8 cellular contexts compared by ENCODE assay signal in genomic region chr1:247110627-247111258, GRCh38. TPM values are rescaled to one million over a fixed set of nuclear protein-coding genes. Genes with fewer than 3 reads are reported as not detected.
DNase-seq lines count a peak whose midpoint lies in the region; ATAC-seq and TF ChIP-seq lines count a peak whose summit lies in the region.

No MANE protein-coding gene starts in this region.

- TF ChIP-seq EP300 in esophagus muscularis mucosa (IDR thresholded peaks at IDR 0.05): no peak

- H3K27ac Mint-ChIP-seq in WTC11 (no peak overlapping the region), osteocyte (ENCODE audit: unreplicated experiment) (peak overlapping the region; percentile 8)

- H3K4me1 Mint-ChIP-seq in WTC11 (peaks cover 21% of the 10 kb centered on the region), osteocyte (ENCODE audit: unreplicated experiment) (peaks cover 10% of the 10 kb centered on the region)

- no peaks in the 10 kb centered on the region for H3K27me3 ChIP-seq in esophagus muscularis mucosa

- WGBS in esophagus muscularis mucosa: 13% methylated on average over 26 of the region's 30 CpGs

- H3K9me3 Mint-ChIP-seq in WTC11 (no peaks in the 10 kb centered on the region), osteocyte (ENCODE audit: unreplicated experiment) (peaks cover 7% of the 10 kb centered on the region)

- no peak for DNase-seq in WTC11 (ENCODE audit: low spot score)
- peak; percentile 83 for DNase-seq in esophagus muscularis mucosa (ENCODE audit: extremely low spot score)
- peak; percentile 46 for DNase-seq in osteocyte (ENCODE audit: extremely low spot score, unreplicated experiment)
- no peak for DNase-seq in GM10248 (ENCODE audit: extremely low spot score)
- DNase-seq in glomerular visceral epithelial cell (ENCODE audit: extremely low spot score): no peak

- TF ChIP-seq CTCF in WTC11 (IDR thresholded peaks at IDR 0.05): no peak
- TF ChIP-seq CTCF in esophagus muscularis mucosa (IDR thresholded peaks at IDR 0.05): no peak
- TF ChIP-seq CTCF in osteocyte (IDR thresholded peaks at IDR 0.05): no peak
- TF ChIP-seq CTCF in GM10248 (IDR thresholded peaks at IDR 0.05; ENCODE audit: control extremely low read depth, extremely low read depth, low read depth, missing control alignments): no peak

- CTCF ChIA-PET in WTC11 (lab: Charles Lee): interaction anchor here (0.7 to 1.5 kb wide), 2 partner anchors 8 to 36 kb away, joined by 3 to 6 read pairs; no protein-coding TSS in a partner anchor
- CTCF ChIA-PET in GM10248 (lab: Yijun Ruan, JAX): interaction anchor here (1.4 kb wide), 1 partner anchor 32 kb away, joined by 4 read pairs; the partner anchor contains the start of gene ZNF670

- peak overlapping the region; percentile 72 to 97 (median 86) for H3K4me3 ChIP-seq in esophagus muscularis mucosa

- POLR2A ChIA-PET in WTC11 (lab: Charles Lee): interaction anchor here (0.7 kb wide), 1 partner anchor 200 kb away, joined by 3 read pairs; no protein-coding TSS in a partner anchor
- POLR2A ChIA-PET in GM10248 (lab: Yijun Ruan, JAX): no interaction called here

- intact Hi-C loops in esophagus muscularis mucosa (cut with DNase I): loop anchor here (5.0 kb wide), 2 partner anchors 33 to 62 kb away; partner anchors contain the start of genes ZNF124 and ZNF670

- no peaks in the 10 kb centered on the region for H3K36me3 Mint-ChIP-seq in WTC11
- no peaks in the 10 kb centered on the region for H3K36me3 Mint-ChIP-seq in osteocyte (ENCODE audit: unreplicated experiment)

- ATAC-seq in WTC11 (peak; percentile 7), GM18867 (IDR thresholded peaks at IDR 0.05; ENCODE audit: unreplicated experiment) (no peak), HG02571 (IDR thresholded peaks at IDR 0.05; ENCODE audit: unreplicated experiment) (no peak)

- peak overlapping the region; percentile 77 for H3K9ac ChIP-seq in ES-I3 (ENCODE audit: low read depth, low read length)

- H3K36me3 ChIP-seq in ES-I3 (ENCODE audit: insufficient read depth, low read length): no peaks in the 10 kb centered on the region
- H3K36me3 ChIP-seq in esophagus muscularis mucosa: no peaks in the 10 kb centered on the region

- peak overlapping the region; percentile 89 to 95 (median 92) for H3K27ac ChIP-seq in esophagus muscularis mucosa (replicated peaks in 1 of 4)

- H3K4me1 ChIP-seq in ES-I3 (ENCODE audit: insufficient read depth, low read length) (peaks cover 8% of the 10 kb centered on the region; the same call in 1 of the 2 replicates), esophagus muscularis mucosa (peaks cover 12 to 26% (median 22%) of the 10 kb centered on the region in 4 donors)

- no peak for TF ChIP-seq POLR2A in esophagus muscularis mucosa (IDR thresholded peaks at IDR 0.05; ENCODE audit: low read depth)

- peak overlapping the region; percentile 78 for H3K4me3 Mint-ChIP-seq in WTC11
- peak overlapping the region; percentile 73 for H3K4me3 Mint-ChIP-seq in osteocyte (ENCODE audit: unreplicated experiment)

- H3K9me3 ChIP-seq in ES-I3 (ENCODE audit: control insufficient read depth, insufficient read depth, low read length) (no peaks in the 10 kb centered on the region), esophagus muscularis mucosa (no peaks in the 10 kb centered on the region)

- peaks cover 58% of the 10 kb centered on the region for H3K27me3 Mint-ChIP-seq in WTC11 (ENCODE audit: low read depth)
- no peaks in the 10 kb centered on the region for H3K27me3 Mint-ChIP-seq in osteocyte (ENCODE audit: unreplicated experiment)

TF ChIP-seq in WTC11, 78 proteins besides CTCF, POLR2A, EP300 and RAD21:
- TF ChIP-seq PREB (CRISPR knock-in tag; IDR thresholded peaks at IDR 0.05; ENCODE audit: borderline replicate concordance) (no peak), TP53 (CRISPR knock-in tag; IDR thresholded peaks at IDR 0.05) (no peak), ZNF121 (CRISPR knock-in tag; IDR thresholded peaks at IDR 0.05) (no peak), TEAD1 (CRISPR knock-in tag; IDR thresholded peaks at IDR 0.05) (no peak)

RNA-seq across cellular contexts. Expression of gene ZNF669, which starts 6.6 kb away (rescaled TPM):
- total RNA-seq in WTC11 (2021) (15.2 to 18.3 TPM (median 16.6 TPM) in 3 replicates), esophagus muscularis mucosa (1 to 10 TPM; 4.8 to 6.2 (median 5.9) TPM), osteocyte (10.0 and 11.4 TPM in 2 replicates)

RNA-seq across cellular contexts. Expression of gene ZNF670, which starts 32.1 kb away (rescaled TPM):
- total RNA-seq in WTC11 (2021) (11.1 to 12.7 TPM (median 12.7 TPM) in 3 replicates), esophagus muscularis mucosa (1 to 10 TPM; 2.1 to 4.0 (median 2.3) TPM), osteocyte (3.3 TPM in 2 replicates)

Comparison
In these comparisons a context has a peak if more than half of its experiments do, and no peak if none do; other contexts are left out.
1. DNase-seq: peak in esophagus muscularis mucosa (single experiment) and osteocyte (single experiment); none in WTC11 (single experiment), GM10248 (single experiment) and glomerular visceral epithelial cell (single experiment).